ENCODE assay signal across 22 cellular contexts in the genomic region with DNA sequence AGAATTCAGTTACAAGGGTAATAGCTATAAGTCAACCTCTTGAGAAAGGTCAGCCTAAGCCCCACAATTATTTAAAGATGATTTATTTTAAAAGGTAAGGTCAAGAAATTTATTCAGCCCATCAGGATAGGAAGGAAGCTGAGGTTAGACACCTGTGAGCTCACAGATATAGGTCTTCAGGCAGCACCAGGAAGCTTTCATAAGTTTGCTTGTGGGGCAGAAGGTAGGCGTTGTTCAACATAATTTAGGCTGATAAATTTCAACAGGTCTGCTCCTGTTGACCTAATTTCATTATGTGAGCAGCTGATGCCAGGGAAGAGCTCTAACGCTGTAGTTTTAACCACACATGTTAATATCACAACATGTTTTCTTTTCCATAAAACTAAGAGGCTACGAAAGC.
DNase-seq lines count a peak whose midpoint lies in the region; ATAC-seq, FAIRE-seq and TF ChIP-seq lines count a peak whose summit lies in the region.
"Had no signal": no experiment of that assay in that cellular context is flagged by ENCODE, and none has a peak within 500 bp of the region (broad histone marks: within the 10 kb centered on the region; RNA-seq: fewer than 3 reads in every experiment).

No MANE protein-coding gene starts in this region.

- H3K36me3 Mint-ChIP-seq in CD8-positive, alpha-beta memory T cell: peaks cover 5 to 59% (median 12%) of the 10 kb centered on the region in 3 donors

- H3K27ac Mint-ChIP-seq in CD8-positive, alpha-beta memory T cell: peak overlapping the region; percentile 79 to 95 (median 89)
- H3K27ac Mint-ChIP-seq: activated T-helper 2 cell treated with anti-CD3 and anti-CD28 coated beads, Interferon-gamma antibody, Interleukin-2, Interleukin-4, amounts not matched to agents 10 μg/mL and 5 μg/mL and 100 μg/mL, durations not matched to agents 14 hours and 24 hours and 36 hours had no signal

- H3K27ac ChIP-seq in CD8-positive, alpha-beta memory T cell (ENCODE audit: low read depth, low read length): peak overlapping the region; percentile 52
- H3K27ac ChIP-seq in OCI-LY7 (ENCODE audit: low read depth, low read length, poor library complexity, severe bottlenecking) (peak overlapping the region; percentile 86), kidney (ENCODE audit: low read depth in 2 of 2, low read length in 2 of 2) (no peak overlapping the region), gastroesophageal sphincter (no peak overlapping the region)
- H3K27ac ChIP-seq: brain microvascular endothelial cell, GM23248 had no signal

- H3K79me2 ChIP-seq in OCI-LY7 (ENCODE audit: insufficient read depth, low read depth, low read length): peaks cover 63% of the 10 kb centered on the region; the same call in 1 of the 2 replicates

- no peak for FAIRE-seq in kidney (lab: Jason Lieb, UNC)

- H3K9ac ChIP-seq in kidney (ENCODE audit: low read length in 2 of 2): no peak overlapping the region
- H3K9ac ChIP-seq: GM23248 had no signal

- CTCF ChIA-PET in CD8-positive, alpha-beta memory T cell (lab: Charles Lee): interaction anchor here (0.9 to 1.4 kb wide), 4 partner anchors 10 to 120 kb away, joined by 3 read pairs; no protein-coding TSS in a partner anchor
- CTCF ChIA-PET in OCI-LY7 (lab: Charles Lee; ENCODE audit: unreplicated experiment): interaction anchor here (0.5 to 1.0 kb wide), 4 partner anchors 18 to 143 kb away, joined by 3 read pairs; a partner anchor contains a TSS

- WGBS in gastroesophageal sphincter (ENCODE audit: low coverage in 1 of 2), 2 donors: 92 to 94% methylated on average over 2 to 3 of the region's 3 CpGs

- H3K9me3 Mint-ChIP-seq in CD8-positive, alpha-beta memory T cell: no peaks in the 10 kb centered on the region
- H3K9me3 Mint-ChIP-seq: activated T-helper 2 cell treated with anti-CD3 and anti-CD28 coated beads, Interferon-gamma antibody, Interleukin-2, Interleukin-4, amounts not matched to agents 10 μg/mL and 5 μg/mL and 100 μg/mL, durations not matched to agents 14 hours and 24 hours and 36 hours had no signal

- peaks cover 76 to 87% (median 84%) of the 10 kb centered on the region in 3 donors for H3K4me1 Mint-ChIP-seq in CD8-positive, alpha-beta memory T cell

- no peaks in the 10 kb centered on the region for H3K27me3 ChIP-seq in CD8-positive, alpha-beta memory T cell (ENCODE audit: insufficient read depth, low read length, poor library complexity, severe bottlenecking)
- no peaks in the 10 kb centered on the region for H3K27me3 ChIP-seq in gastroesophageal sphincter
- H3K27me3 ChIP-seq: brain microvascular endothelial cell had no signal

- BruUV-seq in OCI-LY7 (replicated peaks; lab: Mats Ljungman, UMichigan): no TSS peak

- peaks cover 33% of the 10 kb centered on the region for H3K4me1 ChIP-seq in CD8-positive, alpha-beta memory T cell (ENCODE audit: insufficient read depth, low read length)
- H3K4me1 ChIP-seq in OCI-LY7 (ENCODE audit: insufficient read depth, low read length, poor library complexity, severe bottlenecking): peaks cover 97% of the 10 kb centered on the region
- H3K4me1 ChIP-seq in kidney (ENCODE audit: control insufficient read depth in 1 of 2, insufficient read depth in 1 of 2, low read depth in 1 of 2, low read length in 2 of 2): peaks cover 0 to 2% of the 10 kb centered on the region in 2 donors
- peaks cover 0 to 41% (median 0%) of the 10 kb centered on the region in 3 donors for H3K4me1 ChIP-seq in gastroesophageal sphincter

- H3K4me3 Mint-ChIP-seq in CD8-positive, alpha-beta memory T cell: peak overlapping the region in 6 of 7 donors; percentile 52 to 74 (median 62)

- no peaks in the 10 kb centered on the region for H3K9me2 ChIP-seq in OCI-LY7 (ENCODE audit: insufficient read depth, low read length)

- no peaks in the 10 kb centered on the region for H3K9me3 ChIP-seq in CD8-positive, alpha-beta memory T cell (ENCODE audit: low read length)
- H3K9me3 ChIP-seq in OCI-LY7 (ENCODE audit: low read length) (no peaks in the 10 kb centered on the region), kidney (ENCODE audit: control insufficient read depth in 1 of 2, low read length in 2 of 2) (no peaks in the 10 kb centered on the region), gastroesophageal sphincter (no peaks in the 10 kb centered on the region)

- TF ChIP-seq POLR2A in gastroesophageal sphincter (IDR thresholded peaks at IDR 0.05): no peak

- intact Hi-C loops in OCI-LY7 (cut with micrococcal nuclease; ENCODE audit: unreplicated experiment): loop anchor here (1.0 to 10.0 kb wide), 2 partner anchors 27 to 139 kb away; a partner anchor contains a TSS
- intact Hi-C loops in left ventricle myocardium superior (cut with micrococcal nuclease): no loop called here
- intact Hi-C loops in sciatic nerve (cut with DNase I): no loop called here
- intact Hi-C loops in kidney (cut with DNase I): no loop called here

- H3K4me2 ChIP-seq in OCI-LY7 (ENCODE audit: low read length): peak overlapping the region; percentile 69

- H3K27me3 Mint-ChIP-seq in CD8-positive, alpha-beta memory T cell: no peaks in the 10 kb centered on the region

- POLR2A ChIA-PET in CD8-positive, alpha-beta memory T cell (lab: Charles Lee): interaction anchor here (0.6 to 1.3 kb wide), 2 partner anchors 24 to 66 kb away, joined by 3 to 5 read pairs; no protein-coding TSS in a partner anchor
- POLR2A ChIA-PET in OCI-LY7 (lab: Charles Lee): interaction anchor here (0.6 to 8.2 kb wide), 17 partner anchors 8 to 141 kb away, joined by 3 to 90 read pairs (median 3); no protein-coding TSS in a partner anchor

- H2AFZ ChIP-seq in OCI-LY7 (ENCODE audit: low read length): peak overlapping the region; percentile 4; the same call in 1 of the 2 replicates
- H2AFZ ChIP-seq: GM23248 had no signal

- TF ChIP-seq CTCF in OCI-LY7 (conservative IDR thresholded peaks at IDR 0.05; ENCODE audit: low read length) (no peak), kidney (IDR thresholded peaks at IDR 0.05; ENCODE audit: borderline replicate concordance, extremely low read depth, insufficient read depth) (no peak), gastroesophageal sphincter (IDR thresholded peaks at IDR 0.05) (no peak)

- no peaks in the 10 kb centered on the region for H4K20me1 ChIP-seq in OCI-LY7 (ENCODE audit: insufficient read depth, low read length)

- no peak for TF ChIP-seq EP300 in gastroesophageal sphincter (IDR thresholded peaks at IDR 0.05)

- peaks cover 5% of the 10 kb centered on the region for H3K36me3 ChIP-seq in CD8-positive, alpha-beta memory T cell (ENCODE audit: insufficient read depth, low read length)
- H3K36me3 ChIP-seq in OCI-LY7 (ENCODE audit: insufficient read depth, low read length) (peaks cover 22% of the 10 kb centered on the region), kidney (ENCODE audit: control insufficient read depth in 1 of 2, insufficient read depth in 2 of 2, low read length in 2 of 2) (peaks cover 4 to 14% of the 10 kb centered on the region in 2 donors), gastroesophageal sphincter (peaks cover 0 to 31% of the 10 kb centered on the region in 2 donors)
- H3K36me3 ChIP-seq: brain microvascular endothelial cell had no signal

- no peak overlapping the region for H3K4me3 ChIP-seq in CD8-positive, alpha-beta memory T cell (ENCODE audit: low read length)
- peak overlapping the region; percentile 40 for H3K4me3 ChIP-seq in OCI-LY7 (ENCODE audit: low read depth, low read length, poor library complexity, severe bottlenecking)
- H3K4me3 ChIP-seq in kidney (ENCODE audit: low read length in 2 of 2): no peak overlapping the region
- no peak overlapping the region for H3K4me3 ChIP-seq in gastroesophageal sphincter
- H3K4me3 ChIP-seq: GM23248 had no signal

- DNase-seq in CD8-positive, alpha-beta memory T cell: peak in 1 of 5 donors; percentile 32
- DNase-seq in OCI-LY7 (ENCODE audit: low spot score) (peak; percentile 79), left ventricle myocardium superior (no peak), sciatic nerve (ENCODE audit: low spot score) (no peak), kidney (no peak)
- DNase-seq: activated CD4-positive, CD25-positive, alpha-beta regulatory T cell; brain microvascular endothelial cell; erythroblast; foreskin melanocyte; GM23248; kidney glomerular epithelial cell; midbrain; NCI-H1105; NCI-H2081 treated with DMSO at 0.1 percent for 48 hours; NCI-H510A; SHP77; stimulated activated naive CD4-positive, alpha-beta T cell; trophoblast cell had no signal

- ATAC-seq in left ventricle myocardium superior (peak; percentile 15), sciatic nerve (peak; percentile 14), HG03571 (IDR thresholded peaks at IDR 0.05; ENCODE audit: unreplicated experiment) (no peak), GM18867 (IDR thresholded peaks at IDR 0.05; ENCODE audit: unreplicated experiment) (no peak), gastroesophageal sphincter (no peak)

Comparison
In these comparisons a context has a peak if more than half of its experiments do, and no peak if none do; other contexts are left out.
1. H3K27ac ChIP-seq: peak in CD8-positive, alpha-beta memory T cell (single experiment) and OCI-LY7 (single experiment); none in kidney (0 of 2) and gastroesophageal sphincter (0 of 4).
2. ATAC-seq: peak in left ventricle myocardium superior (single experiment) and sciatic nerve (single experiment); none in HG03571 (single experiment), GM18867 (single experiment) and gastroesophageal sphincter (single experiment).